ENCODE assay signal across 14 cellular contexts in genomic region chr7:45919231-45919825, GRCh38. TPM values are rescaled to one million over a fixed set of nuclear protein-coding genes. Genes with fewer than 3 reads are reported as not detected.
DNase-seq lines count a peak whose midpoint lies in the region; ATAC-seq and TF ChIP-seq lines count a peak whose summit lies in the region.
"Had no signal": no experiment of that assay in that cellular context is flagged by ENCODE, and none has a peak within 500 bp of the region (broad histone marks: within the 10 kb centered on the region; RNA-seq: fewer than 3 reads in every experiment).

No MANE protein-coding gene starts in this region.

- H3K36me3 Mint-ChIP-seq in Caco-2 (ENCODE audit: insufficient read depth, unreplicated experiment): no peaks in the 10 kb centered on the region

- peaks cover 25% of the 10 kb centered on the region for H3K27me3 Mint-ChIP-seq in Caco-2 (ENCODE audit: insufficient read depth, unreplicated experiment)

- CTCF ChIA-PET in Caco-2 (lab: Charles Lee): no interaction called here

- H3K9me3 Mint-ChIP-seq in Caco-2 (ENCODE audit: unreplicated experiment): no peaks in the 10 kb centered on the region

- no peak overlapping the region for H3K27ac Mint-ChIP-seq in Caco-2 (ENCODE audit: unreplicated experiment)

- peaks cover 0 to 56% (median 0%) of the 10 kb centered on the region in 9 donors for H3K27me3 ChIP-seq in heart left ventricle
- H3K27me3 ChIP-seq in upper lobe of right lung: peaks cover 58% of the 10 kb centered on the region
- H3K27me3 ChIP-seq in Caco-2 (replicated peaks; ENCODE audit: control insufficient read depth, insufficient read depth, low read length): no peaks in the 10 kb centered on the region; the same call in none of the 2 replicates

- TF ChIP-seq POLR2A in heart left ventricle (IDR thresholded peaks at IDR 0.05) (no peak), erythroblast (IDR thresholded peaks at IDR 0.05; ENCODE audit: low read length) (no peak)

- H3K4me3 Mint-ChIP-seq in Caco-2 (ENCODE audit: unreplicated experiment): no peak overlapping the region

- DNase-seq in heart left ventricle (no peak), Right ventricle myocardium superior (no peak), cardiac fibroblast (ENCODE audit: low read depth in 2 of 2) (no peak), upper lobe of right lung (no peak), SHP77 (lab: John Stamatoyannopoulos, UW) (no peak), Caco-2 (no peak), erythroblast (lab: John Stamatoyannopoulos, UW) (no peak)
- DNase-seq: NCI-H1694; SIG-M5; stimulated activated naive CD4-positive, alpha-beta T cell had no signal

- H3K9me3 ChIP-seq in heart left ventricle (no peaks in the 10 kb centered on the region), mesodermal cell (ENCODE audit: control insufficient read depth, low read length) (no peaks in the 10 kb centered on the region), upper lobe of right lung (no peaks in the 10 kb centered on the region), Caco-2 (no peaks in the 10 kb centered on the region)

- ATAC-seq in heart left ventricle (no peak), Right ventricle myocardium superior (ENCODE audit: poor library complexity) (no peak), upper lobe of right lung (no peak)
- ATAC-seq: sciatic nerve had no signal

- 26 to 41% (median 32%) methylated on average over 10 of the region's 10 CpGs for WGBS in heart left ventricle, 4 donors
- WGBS in mesodermal cell (ENCODE audit: insufficient coverage in 2 of 2), 2 experiments: 72 to 78% methylated on average over 4 to 7 of the region's 10 CpGs

- H3K4me1 ChIP-seq in heart left ventricle (peaks cover 0 to 49% (median 22%) of the 10 kb centered on the region in 12 donors), mesodermal cell (ENCODE audit: control insufficient read depth, insufficient read depth, low read length, poor library complexity, severe bottlenecking) (peaks cover 24% of the 10 kb centered on the region), upper lobe of right lung (peaks cover 15% of the 10 kb centered on the region), Caco-2 (peaks cover 5% of the 10 kb centered on the region; the same call in 1 of the 2 replicates)

- POLR2A ChIA-PET in Caco-2 (lab: Charles Lee): no interaction called here

- no TSS peak for BruUV-seq in Caco-2 (replicated peaks; lab: Mats Ljungman, UMichigan)

- intact Hi-C loops in heart left ventricle (cut with DNase I): loop anchor here in 4 of 10 donors (5.0 to 10.0 kb wide), 3 partner anchors 1168 to 1338 kb away; no protein-coding TSS in a partner anchor
- intact Hi-C loops in Right ventricle myocardium superior (cut with DNase I): no loop called here
- intact Hi-C loops in upper lobe of right lung (cut with DNase I): loop anchor here (10.0 kb wide), 2 partner anchors 435 to 1175 kb away; no protein-coding TSS in a partner anchor
- intact Hi-C loops in Caco-2 (cut with micrococcal nuclease; ENCODE audit: unreplicated experiment): loop anchor here (5.0 kb wide), 1 partner anchor 188 kb away; no protein-coding TSS in a partner anchor

- H3K4me1 Mint-ChIP-seq in Caco-2 (ENCODE audit: low read depth, unreplicated experiment): no peaks in the 10 kb centered on the region

- no peak for TF ChIP-seq CTCF in heart left ventricle (IDR thresholded peaks at IDR 0.05)
- TF ChIP-seq CTCF in cardiac fibroblast (IDR thresholded peaks at IDR 0.05; ENCODE audit: low read depth, low read length): no peak
- TF ChIP-seq CTCF in upper lobe of right lung (IDR thresholded peaks at IDR 0.05): no peak
- TF ChIP-seq CTCF in Caco-2 (IDR thresholded peaks at IDR 0.05; ENCODE audit: insufficient read depth in 1 of 2, low read depth in 1 of 2, low read length in 1 of 2, severe bottlenecking in 1 of 2, unreplicated experiment in 1 of 2): no peak

- H3K4me3 ChIP-seq in heart left ventricle (peak overlapping the region in 11 of 12 donors; percentile 24 to 72 (median 59)), cardiac fibroblast (replicated peaks in 1 of 2; ENCODE audit: low read depth in 2 of 2, low read length in 2 of 2) (peak overlapping the region; percentile 53 to 58), mesodermal cell (ENCODE audit: extremely low read depth, insufficient read depth, low read length, poor library complexity, severe bottlenecking) (peak overlapping the region; percentile 48), upper lobe of right lung (peak overlapping the region; percentile 49), Caco-2 (ENCODE audit: low read depth, low read length) (no peak overlapping the region)

- peaks cover 0 to 31% (median 10%) of the 10 kb centered on the region in 9 donors for H3K36me3 ChIP-seq in heart left ventricle
- H3K36me3 ChIP-seq in mesodermal cell (ENCODE audit: control insufficient read depth, insufficient read depth, low read length): peaks cover 26% of the 10 kb centered on the region
- no peaks in the 10 kb centered on the region for H3K36me3 ChIP-seq in upper lobe of right lung
- H3K36me3 ChIP-seq in Caco-2 (ENCODE audit: control insufficient read depth, insufficient read depth, low read length): no peaks in the 10 kb centered on the region

- peak overlapping the region in 2 of 12 donors; percentile 58 to 75 for H3K27ac ChIP-seq in heart left ventricle
- no peak overlapping the region for H3K27ac ChIP-seq in mesodermal cell (ENCODE audit: low read depth, low read length, severe bottlenecking)
- H3K27ac ChIP-seq in upper lobe of right lung: no peak overlapping the region
- H3K27ac ChIP-seq: HL-60 had no signal

RNA-seq across cellular contexts. Expression of gene IGFBP3, which starts 1.7 kb away (rescaled TPM):
- total RNA-seq in heart left ventricle: 100 to 1,000 TPM in 2 of 9 donors, 10 to 100 TPM in 7; 18.1 to 141 (median 66.3) TPM
- 100 to 1,000 TPM in 1 of 2 donors, 10 to 100 TPM in 1; 54.4 to 165 TPM for polyA plus RNA-seq in heart left ventricle
- total RNA-seq in Right ventricle myocardium superior: 52.3 TPM
- polyA plus RNA-seq in mesodermal cell (2013, experiment 1 of 2): 108 TPM
- polyA plus RNA-seq in mesodermal cell (2013, experiment 2 of 2): 121 TPM
- 87.0 TPM for total RNA-seq in upper lobe of right lung
- 0.79 and 3.3 TPM in 2 replicates for total RNA-seq in Caco-2 (2022)

RNA-seq across cellular contexts. Expression of gene IGFBP1, which starts 31.0 kb away (rescaled TPM):
- total RNA-seq in heart left ventricle (1 to 10 TPM in 1 of 9 donors, not detected in 8; 1.8 TPM), Right ventricle myocardium superior (not detected), upper lobe of right lung (not detected), Caco-2 (2022) (0.23 TPM in 1 of 2 replicates, not detected in the other)
- not detected for polyA plus RNA-seq in heart left ventricle
- polyA plus RNA-seq in mesodermal cell (2013, experiment 1 of 2): 0.22 TPM
- polyA plus RNA-seq in mesodermal cell (2013, experiment 2 of 2): not detected
- total RNA-seq: H4, sciatic nerve had no signal

RNA-seq across cellular contexts. Expression of gene CCDC201, which starts 46.4 kb away (rescaled TPM):
- not detected for total RNA-seq in heart left ventricle
- not detected for polyA plus RNA-seq in heart left ventricle
- total RNA-seq in Right ventricle myocardium superior: not detected
- polyA plus RNA-seq in mesodermal cell (2013, experiment 1 of 2): not detected
- not detected for polyA plus RNA-seq in mesodermal cell (2013, experiment 2 of 2)
- total RNA-seq in upper lobe of right lung: not detected
- total RNA-seq in Caco-2 (2022): not detected in 2 replicates
- total RNA-seq: sciatic nerve had no signal
